Comparison of ENCODE assay signal across 11 cellular contexts in the genomic region with DNA sequence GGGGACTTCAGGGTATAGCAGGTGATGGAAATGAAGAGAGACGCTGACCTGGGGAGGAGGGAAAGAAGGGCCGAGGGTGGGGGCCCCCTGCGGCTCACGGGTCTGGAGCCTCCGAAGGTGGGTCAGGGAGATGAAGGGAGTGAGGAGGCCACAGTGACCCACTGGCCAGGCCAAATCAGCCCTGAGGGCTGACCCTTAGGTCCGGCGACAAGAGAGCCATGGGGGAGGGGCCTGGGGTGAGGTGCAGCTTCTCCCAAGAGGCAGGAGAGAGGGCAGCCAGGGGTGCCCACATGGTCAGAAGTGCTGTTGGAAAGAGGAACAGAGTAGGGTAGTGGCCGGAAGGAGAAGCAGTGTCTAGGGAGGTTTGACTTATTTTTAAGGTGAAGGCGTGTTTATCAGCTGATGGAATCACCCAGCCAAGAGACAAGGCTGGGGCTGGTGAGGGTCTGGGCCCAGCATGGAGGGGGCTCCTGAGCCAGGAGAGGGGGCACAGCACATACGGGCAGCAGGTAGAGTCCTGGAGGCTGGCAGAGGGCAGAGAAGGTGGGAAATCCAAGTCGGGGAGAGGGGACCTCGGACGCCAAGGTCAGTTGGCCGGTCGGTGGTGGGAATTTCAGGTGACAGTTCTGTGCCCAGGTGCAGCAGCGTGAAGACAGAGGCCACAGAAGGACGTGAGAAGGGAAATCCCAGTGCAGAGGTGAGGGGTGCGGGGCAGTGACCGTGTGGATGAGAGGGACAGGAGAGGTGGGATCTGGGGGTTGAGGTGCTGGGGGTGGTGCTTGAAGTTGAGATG. TPM values are rescaled to one million over a fixed set of nuclear protein-coding genes. Genes with fewer than 3 reads are reported as not detected.
DNase-seq lines count a peak whose midpoint lies in the region; ATAC-seq and TF ChIP-seq lines count a peak whose summit lies in the region.
"Had no signal": no experiment of that assay in that cellular context is flagged by ENCODE, and none has a peak within 500 bp of the region (broad histone marks: within the 10 kb centered on the region; RNA-seq: fewer than 3 reads in every experiment).

No MANE protein-coding gene starts in this region.

- no peaks in the 10 kb centered on the region for H3K9me3 ChIP-seq in naive thymus-derived CD4-positive, alpha-beta T cell (ENCODE audit: control insufficient read depth in 2 of 3, low read length in 3 of 3)
- no peaks in the 10 kb centered on the region for H3K9me3 ChIP-seq in effector memory CD4-positive, alpha-beta T cell (ENCODE audit: control insufficient read depth, low read length)

- POLR2A ChIA-PET in naive thymus-derived CD4-positive, alpha-beta T cell (lab: Charles Lee): interaction anchor here (0.6 kb wide), 1 partner anchor 620 kb away, joined by 7 read pairs; no protein-coding TSS in a partner anchor

- H3K4me3 ChIP-seq in NB4 (ENCODE audit: low read depth, low read length): no peak overlapping the region
- H3K4me3 ChIP-seq in naive thymus-derived CD4-positive, alpha-beta T cell (ENCODE audit: low read length): no peak overlapping the region
- no peak overlapping the region for H3K4me3 ChIP-seq in effector memory CD4-positive, alpha-beta T cell (ENCODE audit: insufficient read depth, low read depth, low read length, poor library complexity, severe bottlenecking)

- H3K27ac ChIP-seq in naive thymus-derived CD4-positive, alpha-beta T cell (ENCODE audit: low read depth, low read length): no peak overlapping the region
- H3K27ac ChIP-seq in effector memory CD4-positive, alpha-beta T cell (ENCODE audit: insufficient read depth, low read length, poor library complexity, severe bottlenecking): no peak overlapping the region

- H3K27me3 ChIP-seq in naive thymus-derived CD4-positive, alpha-beta T cell (ENCODE audit: control insufficient read depth in 2 of 2, insufficient read depth in 2 of 2, low read length in 2 of 2): no peaks in the 10 kb centered on the region
- no peaks in the 10 kb centered on the region for H3K27me3 ChIP-seq in effector memory CD4-positive, alpha-beta T cell (replicated peaks; ENCODE audit: control insufficient read depth, insufficient read depth, low read length, poor library complexity, severe bottlenecking)

- TF ChIP-seq POLR2A in NB4 (IDR thresholded peaks at IDR 0.05; ENCODE audit: extremely low read depth, insufficient read length): no peak

- H3K9me3 Mint-ChIP-seq in chondrocyte (ENCODE audit: low read depth): no peaks in the 10 kb centered on the region
- peaks cover 0 to 3% (median 0%) of the 10 kb centered on the region in 11 donors for H3K9me3 Mint-ChIP-seq in naive thymus-derived CD4-positive, alpha-beta T cell

- TF ChIP-seq CTCF in NB4 (IDR thresholded peaks at IDR 0.05; ENCODE audit: low read depth, low read length) (no peak), chondrocyte (IDR thresholded peaks at IDR 0.05) (no peak)

- peak; percentile 77 for ATAC-seq in naive thymus-derived CD4-positive, alpha-beta T cell
- ATAC-seq in HG03571 (IDR thresholded peaks at IDR 0.05; ENCODE audit: unreplicated experiment) (no peak), GM18907 (IDR thresholded peaks at IDR 0.05; ENCODE audit: unreplicated experiment) (no peak)
- ATAC-seq: Panc1 had no signal

- DNase-seq in CMK (ENCODE audit: low read depth) (peak; percentile 36), NB4 (ENCODE audit: low read depth) (peak; percentile 89), chondrocyte (ENCODE audit: low spot score) (peak; percentile 61), NCI-H1930 (lab: John Stamatoyannopoulos, UW) (no peak)
- DNase-seq in naive thymus-derived CD4-positive, alpha-beta T cell: no peak
- DNase-seq in effector memory CD4-positive, alpha-beta T cell: no peak

- H3K36me3 Mint-ChIP-seq in chondrocyte (ENCODE audit: low read depth): no peaks in the 10 kb centered on the region
- no peaks in the 10 kb centered on the region for H3K36me3 Mint-ChIP-seq in naive thymus-derived CD4-positive, alpha-beta T cell

- peaks cover 9% of the 10 kb centered on the region for H3K27me3 Mint-ChIP-seq in chondrocyte (ENCODE audit: low read depth)
- peaks cover 6 to 30% (median 16%) of the 10 kb centered on the region in 5 donors for H3K27me3 Mint-ChIP-seq in naive thymus-derived CD4-positive, alpha-beta T cell

- no peaks in the 10 kb centered on the region for H3K4me1 Mint-ChIP-seq in chondrocyte (ENCODE audit: low read depth)
- H3K4me1 Mint-ChIP-seq in naive thymus-derived CD4-positive, alpha-beta T cell: peaks cover 0 to 11% (median 0%) of the 10 kb centered on the region in 7 donors

- H3K36me3 ChIP-seq in naive thymus-derived CD4-positive, alpha-beta T cell (ENCODE audit: control insufficient read depth in 2 of 3, insufficient read depth in 3 of 3, low read length in 3 of 3): no peaks in the 10 kb centered on the region
- no peaks in the 10 kb centered on the region for H3K36me3 ChIP-seq in effector memory CD4-positive, alpha-beta T cell (ENCODE audit: control insufficient read depth, insufficient read depth, low read length)

- H3K4me1 ChIP-seq in naive thymus-derived CD4-positive, alpha-beta T cell (ENCODE audit: control insufficient read depth in 2 of 2, insufficient read depth in 2 of 2, low read length in 2 of 2): no peaks in the 10 kb centered on the region
- H3K4me1 ChIP-seq in effector memory CD4-positive, alpha-beta T cell (ENCODE audit: control insufficient read depth, insufficient read depth, low read length, poor library complexity, severe bottlenecking): no peaks in the 10 kb centered on the region

- CTCF ChIA-PET in naive thymus-derived CD4-positive, alpha-beta T cell (lab: Charles Lee): no interaction called here

- intact Hi-C loops in naive thymus-derived CD4-positive, alpha-beta T cell (cut with micrococcal nuclease): no loop called here

- H3K27ac Mint-ChIP-seq in chondrocyte (ENCODE audit: unreplicated experiment): no peak overlapping the region
- no peak overlapping the region for H3K27ac Mint-ChIP-seq in naive thymus-derived CD4-positive, alpha-beta T cell

- no peak overlapping the region for H3K4me3 Mint-ChIP-seq in chondrocyte (ENCODE audit: unreplicated experiment)
- peak overlapping the region in 1 of 10 donors; percentile 45 for H3K4me3 Mint-ChIP-seq in naive thymus-derived CD4-positive, alpha-beta T cell

RNA-seq across cellular contexts. Expression of gene LINC01488, which starts 49.0 kb away (rescaled TPM):
- total RNA-seq in chondrocyte: not detected in 3 replicates
- total RNA-seq in naive thymus-derived CD4-positive, alpha-beta T cell: not detected
- not detected for polyA plus RNA-seq in naive thymus-derived CD4-positive, alpha-beta T cell
- total RNA-seq: G401 had no signal
- polyA plus RNA-seq: adipose tissue had no signal

Comparison
In these comparisons a context has a peak if more than half of its experiments do, and no peak if none do; other contexts are left out.
1. DNase-seq: peak in CMK (single experiment), NB4 (single experiment) and chondrocyte (single experiment); none in naive thymus-derived CD4-positive, alpha-beta T cell (0 of 9), effector memory CD4-positive, alpha-beta T cell (0 of 3) and NCI-H1930 (0 of 2).